Comparison of ENCODE assay signal across 8 cellular contexts in the genomic region with DNA sequence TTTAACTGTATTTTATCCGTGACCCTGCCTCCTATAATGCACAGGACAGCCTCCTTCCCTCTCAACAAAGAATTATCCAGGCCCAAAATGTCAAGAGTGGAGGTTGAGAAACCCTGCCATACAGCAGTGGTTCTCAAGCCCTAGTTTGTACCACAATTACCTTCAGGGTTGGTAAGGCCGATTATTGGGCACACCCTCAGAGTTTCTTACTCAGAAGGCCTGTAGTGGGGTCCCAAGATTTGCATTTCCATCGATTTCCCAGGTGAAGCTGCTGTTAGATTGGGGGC. TPM values are rescaled to one million over a fixed set of nuclear protein-coding genes. Genes with fewer than 3 reads are reported as not detected.
DNase-seq lines count a peak whose midpoint lies in the region; FAIRE-seq and TF ChIP-seq lines count a peak whose summit lies in the region.

No MANE protein-coding gene starts in this region.

- H3K4me1 ChIP-seq in MM.1S (ENCODE audit: low read length) (peaks cover 6% of the 10 kb centered on the region; the same call in 1 of the 2 replicates), duodenal mucosa (ENCODE audit: control insufficient read depth in 1 of 2, insufficient read depth in 2 of 2, low read length in 2 of 2) (peaks cover 5 to 12% of the 10 kb centered on the region in 2 donors), neural progenitor cell (peaks cover 25% of the 10 kb centered on the region)

- H3K9me3 ChIP-seq in MM.1S (replicated peaks; ENCODE audit: insufficient read depth, low read length) (no peaks in the 10 kb centered on the region), duodenal mucosa (ENCODE audit: control insufficient read depth in 1 of 2, low read length in 2 of 2) (no peaks in the 10 kb centered on the region), neural progenitor cell (ENCODE audit: low read depth) (no peaks in the 10 kb centered on the region)

- intact Hi-C loops in CD14-positive monocyte (cut with micrococcal nuclease): no loop called here

- no peak for FAIRE-seq in GM19239 (lab: Jason Lieb, UNC)

- H3K27ac Mint-ChIP-seq in CD14-positive monocyte (peak overlapping the region; percentile 97 to 99 (median 98)), neural progenitor cell (peak overlapping the region; percentile 93)

- peak overlapping the region; percentile 92 for H3K9ac ChIP-seq in MM.1S (ENCODE audit: low read length)
- peak overlapping the region; percentile 57 to 98 for H3K9ac ChIP-seq in duodenal mucosa (ENCODE audit: low read depth in 1 of 2, low read length in 2 of 2)
- H3K9ac ChIP-seq in neural progenitor cell: peak overlapping the region; percentile 18

- H3K4me3 ChIP-seq in MM.1S (ENCODE audit: low read length) (peak overlapping the region; percentile 90), duodenal mucosa (ENCODE audit: low read depth in 1 of 2, low read length in 2 of 2) (peak overlapping the region; percentile 62 to 96), neural progenitor cell (peak overlapping the region; percentile 52)

- H3K27ac ChIP-seq in MM.1S (ENCODE audit: low read length): peak overlapping the region; percentile 85
- H3K27ac ChIP-seq in duodenal mucosa (ENCODE audit: low read depth, low read length): peak overlapping the region; percentile 94
- H3K27ac ChIP-seq in neural progenitor cell: peak overlapping the region; percentile 92

- H4K20me1 ChIP-seq in MM.1S (ENCODE audit: insufficient read depth, low read length) (no peaks in the 10 kb centered on the region), neural progenitor cell (ENCODE audit: low read depth) (no peaks in the 10 kb centered on the region)

- H3K4me1 Mint-ChIP-seq in CD14-positive monocyte: peaks cover 28% of the 10 kb centered on the region
- H3K4me1 Mint-ChIP-seq in neural progenitor cell: peaks cover 27% of the 10 kb centered on the region

- 0 out of 2 replicates have a peak, but pooled peaks cover 5% of the 10 kb centered on the region for H3K27me3 ChIP-seq in MM.1S (replicated peaks; ENCODE audit: insufficient read depth, low read length)
- no peaks in the 10 kb centered on the region for H3K27me3 ChIP-seq in duodenal mucosa (ENCODE audit: control insufficient read depth in 1 of 2, insufficient read depth in 2 of 2, low read length in 2 of 2)
- H3K27me3 ChIP-seq in neural progenitor cell: peaks cover 8% of the 10 kb centered on the region

- no peaks in the 10 kb centered on the region for H3K36me3 ChIP-seq in MM.1S (replicated peaks; ENCODE audit: insufficient read depth, low read length)
- no peaks in the 10 kb centered on the region for H3K36me3 ChIP-seq in duodenal mucosa (ENCODE audit: control insufficient read depth in 1 of 2, insufficient read depth in 2 of 2, low read length in 2 of 2)
- no peaks in the 10 kb centered on the region for H3K36me3 ChIP-seq in neural progenitor cell

- H3K36me3 Mint-ChIP-seq in CD14-positive monocyte: peaks cover 20 to 25% of the 10 kb centered on the region in 2 donors
- H3K36me3 Mint-ChIP-seq in neural progenitor cell: peaks cover 20% of the 10 kb centered on the region

- DNase-seq in CD14-positive monocyte (ENCODE audit: low spot score): no peak
- DNase-seq in MM.1S: peak; percentile 11
- DNase-seq in neural progenitor cell (ENCODE audit: low spot score): no peak
- no peak for DNase-seq in inferior parietal cortex (ENCODE audit: extremely low spot score)
- DNase-seq in ACHN: no peak
- DNase-seq in GM19239 (ENCODE audit: insufficient read length, low spot score): no peak
- no peak for DNase-seq in kidney glomerular epithelial cell (lab: John Stamatoyannopoulos, UW)

- H3K9me3 Mint-ChIP-seq in CD14-positive monocyte: no peaks in the 10 kb centered on the region
- peaks cover 6% of the 10 kb centered on the region for H3K9me3 Mint-ChIP-seq in neural progenitor cell

- peak overlapping the region; percentile 92 to 98 for H3K4me3 Mint-ChIP-seq in CD14-positive monocyte
- H3K4me3 Mint-ChIP-seq in neural progenitor cell: peak overlapping the region; percentile 93

- H3K27me3 Mint-ChIP-seq in CD14-positive monocyte (ENCODE audit: low read depth in 3 of 3) (peaks cover 0 to 5% (median 2%) of the 10 kb centered on the region in 3 donors), neural progenitor cell (ENCODE audit: insufficient read depth, low read depth) (peaks cover 3% of the 10 kb centered on the region)

- no peaks in the 10 kb centered on the region for H3K9me2 ChIP-seq in MM.1S (replicated peaks; ENCODE audit: insufficient read depth, low read length)

- in situ Hi-C loops in ACHN (cut with HindIII; ENCODE audit: low pct_ligation_motif_present, low pct_unique_long_range_greater_than_20kb, low sequenced_read_pairs): no loop called here

- no peaks in the 10 kb centered on the region for H3F3A ChIP-seq in MM.1S (ENCODE audit: insufficient read depth, low read length)
- H3F3A ChIP-seq in neural progenitor cell (ENCODE audit: low read depth): peaks cover 31% of the 10 kb centered on the region

- TF ChIP-seq CTCF in CD14-positive monocyte (IDR thresholded peaks at IDR 0.05): no peak
- no peak for TF ChIP-seq CTCF in MM.1S (IDR thresholded peaks at IDR 0.05; ENCODE audit: low read length)
- TF ChIP-seq CTCF in neural progenitor cell (IDR thresholded peaks at IDR 0.05): no peak

- H3K4me2 ChIP-seq in MM.1S (ENCODE audit: low read depth, low read length): peak overlapping the region; percentile 93
- peak overlapping the region; percentile 75 for H3K4me2 ChIP-seq in neural progenitor cell

- H3K79me2 ChIP-seq in MM.1S (ENCODE audit: low read length) (peaks cover 33% of the 10 kb centered on the region), neural progenitor cell (ENCODE audit: low read depth) (peaks cover 39% of the 10 kb centered on the region)

- H2AFZ ChIP-seq in MM.1S (ENCODE audit: low read length) (peak overlapping the region; percentile 97), neural progenitor cell (replicated peaks) (peak overlapping the region; percentile 98)

RNA-seq across cellular contexts. Expression of gene PGBD2, which starts 0.4 kb away (rescaled TPM):
- 1 to 10 TPM; 2.9 to 3.9 TPM for polyA plus RNA-seq in CD14-positive monocyte
- 7.9 and 11.2 TPM in 2 replicates for total RNA-seq in neural progenitor cell (ENCODE audit: low replicate concordance)

RNA-seq across cellular contexts. Expression of gene ZNF692, which starts 46.7 kb away (rescaled TPM):
- polyA plus RNA-seq in CD14-positive monocyte: 1 to 10 TPM; 2.2 to 2.4 TPM
- 37.8 and 84.9 TPM in 2 replicates for total RNA-seq in neural progenitor cell (ENCODE audit: low replicate concordance)

Comparison
In these comparisons a context has a peak if more than half of its experiments do, and no peak if none do; other contexts are left out.
1. H3K9ac ChIP-seq: peak in every context shown above with its lines; median percentile 92 in MM.1S; 78 in duodenal mucosa; 18 in neural progenitor cell.